In the genomic region with DNA sequence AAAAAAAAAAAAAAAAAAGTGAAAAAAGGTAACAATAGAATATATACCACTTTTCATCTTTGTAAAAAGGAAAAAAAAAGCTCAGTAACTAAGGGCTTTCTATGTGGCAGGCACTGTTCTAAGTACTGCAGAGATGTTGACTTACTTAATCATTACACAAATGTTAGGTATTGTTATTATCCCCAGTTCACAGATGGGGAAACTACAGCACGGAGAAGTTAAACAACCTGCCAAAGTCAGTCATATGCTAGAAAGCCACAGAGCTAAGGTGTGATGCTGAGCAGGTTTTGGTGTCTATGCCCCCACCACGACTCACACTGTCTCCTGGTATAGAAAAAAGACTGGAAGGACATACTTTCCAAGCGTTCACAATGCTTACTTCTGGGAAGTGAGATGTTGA, we compare ENCODE assay signal across 2 cellular contexts.
TF ChIP-seq lines count a peak whose summit lies in the region.

No MANE protein-coding gene starts in this region.

TF ChIP-seq in IMR-90, 13 proteins besides CTCF, POLR2A, EP300 and RAD21:
- TF ChIP-seq FOS (IDR thresholded peaks at IDR 0.05; ENCODE audit: low read depth, low read length) (no peak), CEBPB (IDR thresholded peaks at IDR 0.05; ENCODE audit: low read depth, low read length) (no peak)

TF ChIP-seq in GM12878, 131 proteins besides CTCF, POLR2A, EP300 and RAD21:
- TF ChIP-seq, protein P1, sequence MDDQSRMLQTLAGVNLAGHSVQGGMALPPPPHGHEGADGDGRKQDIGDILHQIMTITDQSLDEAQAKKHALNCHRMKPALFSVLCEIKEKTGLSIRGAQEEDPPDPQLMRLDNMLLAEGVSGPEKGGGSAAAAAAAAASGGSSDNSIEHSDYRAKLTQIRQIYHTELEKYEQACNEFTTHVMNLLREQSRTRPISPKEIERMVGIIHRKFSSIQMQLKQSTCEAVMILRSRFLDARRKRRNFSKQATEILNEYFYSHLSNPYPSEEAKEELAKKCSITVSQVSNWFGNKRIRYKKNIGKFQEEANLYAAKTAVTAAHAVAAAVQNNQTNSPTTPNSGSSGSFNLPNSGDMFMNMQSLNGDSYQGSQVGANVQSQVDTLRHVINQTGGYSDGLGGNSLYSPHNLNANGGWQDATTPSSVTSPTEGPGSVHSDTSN (IDR thresholded peaks at IDR 0.05; ENCODE audit: insufficient replicate concordance, low read depth, low read length): no peak
- no peak for TF ChIP-seq CEBPB (IDR thresholded peaks at IDR 0.05; ENCODE audit: borderline replicate concordance in 1 of 2, low read depth in 2 of 2, low read length in 2 of 2)
- TF ChIP-seq, protein P2, sequence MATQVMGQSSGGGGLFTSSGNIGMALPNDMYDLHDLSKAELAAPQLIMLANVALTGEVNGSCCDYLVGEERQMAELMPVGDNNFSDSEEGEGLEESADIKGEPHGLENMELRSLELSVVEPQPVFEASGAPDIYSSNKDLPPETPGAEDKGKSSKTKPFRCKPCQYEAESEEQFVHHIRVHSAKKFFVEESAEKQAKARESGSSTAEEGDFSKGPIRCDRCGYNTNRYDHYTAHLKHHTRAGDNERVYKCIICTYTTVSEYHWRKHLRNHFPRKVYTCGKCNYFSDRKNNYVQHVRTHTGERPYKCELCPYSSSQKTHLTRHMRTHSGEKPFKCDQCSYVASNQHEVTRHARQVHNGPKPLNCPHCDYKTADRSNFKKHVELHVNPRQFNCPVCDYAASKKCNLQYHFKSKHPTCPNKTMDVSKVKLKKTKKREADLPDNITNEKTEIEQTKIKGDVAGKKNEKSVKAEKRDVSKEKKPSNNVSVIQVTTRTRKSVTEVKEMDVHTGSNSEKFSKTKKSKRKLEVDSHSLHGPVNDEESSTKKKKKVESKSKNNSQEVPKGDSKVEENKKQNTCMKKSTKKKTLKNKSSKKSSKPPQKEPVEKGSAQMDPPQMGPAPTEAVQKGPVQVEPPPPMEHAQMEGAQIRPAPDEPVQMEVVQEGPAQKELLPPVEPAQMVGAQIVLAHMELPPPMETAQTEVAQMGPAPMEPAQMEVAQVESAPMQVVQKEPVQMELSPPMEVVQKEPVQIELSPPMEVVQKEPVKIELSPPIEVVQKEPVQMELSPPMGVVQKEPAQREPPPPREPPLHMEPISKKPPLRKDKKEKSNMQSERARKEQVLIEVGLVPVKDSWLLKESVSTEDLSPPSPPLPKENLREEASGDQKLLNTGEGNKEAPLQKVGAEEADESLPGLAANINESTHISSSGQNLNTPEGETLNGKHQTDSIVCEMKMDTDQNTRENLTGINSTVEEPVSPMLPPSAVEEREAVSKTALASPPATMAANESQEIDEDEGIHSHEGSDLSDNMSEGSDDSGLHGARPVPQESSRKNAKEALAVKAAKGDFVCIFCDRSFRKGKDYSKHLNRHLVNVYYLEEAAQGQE (IDR thresholded peaks at IDR 0.05; ENCODE audit: low read depth, low read length): no peak
- TF ChIP-seq BRCA1 (IDR thresholded peaks at IDR 0.05; ENCODE audit: low read depth, low read length): no peak
- no peak for TF ChIP-seq STAT3 (IDR thresholded peaks at IDR 0.05; ENCODE audit: low read depth, low read length)
- no peak for TF ChIP-seq CBX5 (IDR thresholded peaks at IDR 0.05; ENCODE audit: low read depth)
- TF ChIP-seq CHD1 (IDR thresholded peaks at IDR 0.05; ENCODE audit: low read depth, low read length): no peak
- no peak for TF ChIP-seq FOS (IDR thresholded peaks at IDR 0.05; ENCODE audit: borderline replicate concordance, extremely low read depth, insufficient read length)
- no peak for TF ChIP-seq ZNF217 (IDR thresholded peaks at IDR 0.05)
- TF ChIP-seq SIX5 (IDR thresholded peaks at IDR 0.05; ENCODE audit: low read depth, low read length, severe bottlenecking): no peak
- no peak for TF ChIP-seq HDGF (IDR thresholded peaks at IDR 0.05)
- TF ChIP-seq ZBED1 (IDR thresholded peaks at IDR 0.05; ENCODE audit: borderline replicate concordance): no peak
- TF ChIP-seq ZZZ3 (IDR thresholded peaks at IDR 0.05; ENCODE audit: control insufficient read depth, insufficient read length, low read depth): no peak
- TF ChIP-seq PAX8 (IDR thresholded peaks at IDR 0.05): no peak
- TF ChIP-seq, protein P3, sequence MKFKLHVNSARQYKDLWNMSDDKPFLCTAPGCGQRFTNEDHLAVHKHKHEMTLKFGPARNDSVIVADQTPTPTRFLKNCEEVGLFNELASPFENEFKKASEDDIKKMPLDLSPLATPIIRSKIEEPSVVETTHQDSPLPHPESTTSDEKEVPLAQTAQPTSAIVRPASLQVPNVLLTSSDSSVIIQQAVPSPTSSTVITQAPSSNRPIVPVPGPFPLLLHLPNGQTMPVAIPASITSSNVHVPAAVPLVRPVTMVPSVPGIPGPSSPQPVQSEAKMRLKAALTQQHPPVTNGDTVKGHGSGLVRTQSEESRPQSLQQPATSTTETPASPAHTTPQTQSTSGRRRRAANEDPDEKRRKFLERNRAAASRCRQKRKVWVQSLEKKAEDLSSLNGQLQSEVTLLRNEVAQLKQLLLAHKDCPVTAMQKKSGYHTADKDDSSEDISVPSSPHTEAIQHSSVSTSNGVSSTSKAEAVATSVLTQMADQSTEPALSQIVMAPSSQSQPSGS (IDR thresholded peaks at IDR 0.05; ENCODE audit: low read length): no peak
- TF ChIP-seq CBFB (IDR thresholded peaks at IDR 0.05; ENCODE audit: low read depth): no peak
